1 cellular context compared by ENCODE assay signal in the genomic region with DNA sequence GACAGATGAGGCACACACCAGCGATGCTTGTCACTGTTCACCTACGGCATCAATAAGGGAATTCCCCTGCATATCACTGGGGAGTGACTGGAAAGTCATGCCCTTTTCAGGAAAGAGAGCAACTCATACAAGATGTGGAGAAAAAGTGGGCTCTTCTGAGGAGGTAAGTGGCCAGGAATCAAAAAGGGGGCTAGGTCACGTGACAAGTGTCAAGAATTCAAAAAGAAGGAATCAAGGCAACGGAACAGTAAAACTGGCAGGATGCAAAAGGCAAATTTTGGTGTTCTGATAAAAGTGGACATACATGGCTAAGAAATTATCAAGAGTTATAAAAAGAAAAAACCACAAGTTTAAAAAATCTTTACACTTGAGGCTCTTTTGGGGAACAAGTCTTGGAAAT.
A peak's percentile ranks its signal among the peaks of the same experiment; 100 is the strongest.
TF ChIP-seq lines count a peak whose summit lies in the region.

No MANE protein-coding gene starts in this region.

TF ChIP-seq in K562, 482 proteins besides CTCF, POLR2A, EP300 and RAD21 (continued from another document):
- no peak for TF ChIP-seq SP1 (CRISPR knock-in tag; IDR thresholded peaks at IDR 0.05)
- peak; percentile 29; the same call in 1 of the 2 replicates for TF ChIP-seq CBFA2T2 (conservative IDR thresholded peaks at IDR 0.05)
- TF ChIP-seq SOX6 (IDR thresholded peaks at IDR 0.05), result no peak
- TF ChIP-seq HCFC1 (IDR thresholded peaks at IDR 0.05; ENCODE audit: low read depth, low read length), result no peak
